ENCODE assay signal across 20 cellular contexts in the genomic region with DNA sequence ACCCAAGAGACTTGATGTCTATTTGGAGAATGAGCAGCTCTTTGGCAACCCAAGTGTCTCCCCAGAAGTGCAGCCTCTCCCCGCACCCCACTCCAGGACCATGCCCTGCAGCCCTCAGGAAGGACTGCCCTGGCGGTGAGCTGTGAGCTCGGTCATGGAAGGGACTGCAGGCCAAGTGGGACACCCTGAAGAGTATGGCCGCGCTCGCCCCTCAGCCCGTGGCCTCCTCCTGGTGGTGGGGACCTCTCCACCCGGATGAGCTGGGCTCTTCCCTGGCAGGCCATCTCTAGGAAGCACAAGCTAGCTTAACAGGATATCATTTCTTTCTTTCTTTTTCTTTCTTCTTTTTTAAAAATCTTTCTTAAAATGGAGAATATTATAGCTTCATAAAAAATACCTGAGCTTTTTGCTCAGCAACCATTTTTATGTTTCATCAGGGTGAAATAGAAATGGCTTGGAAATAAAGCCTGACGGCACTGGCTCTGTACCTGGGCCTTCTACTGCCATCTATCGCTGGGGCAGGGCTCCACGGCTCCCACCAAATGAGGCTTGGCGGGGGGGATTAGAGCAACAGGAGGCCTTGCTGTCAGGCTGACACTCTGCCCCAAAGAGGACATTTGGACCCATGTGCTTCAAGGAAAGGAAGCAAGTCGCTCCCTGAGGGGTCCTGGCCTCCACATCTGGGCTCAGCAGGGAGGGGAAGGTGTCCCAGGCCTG.
A peak's percentile ranks its signal among the peaks of the same experiment; 100 is the strongest.
DNase-seq lines count a peak whose midpoint lies in the region; ATAC-seq and TF ChIP-seq lines count a peak whose summit lies in the region.
"Had no signal": no experiment of that assay in that cellular context is flagged by ENCODE, and none has a peak within 500 bp of the region (broad histone marks: within the 10 kb centered on the region; RNA-seq: fewer than 3 reads in every experiment).

No MANE protein-coding gene starts in this region.

- no peak overlapping the region for H3K27ac Mint-ChIP-seq in chondrocyte (ENCODE audit: unreplicated experiment)
- H3K27ac Mint-ChIP-seq in activated CD4-positive, alpha-beta T cell treated with anti-CD3 and anti-CD28 coated beads for 36 hours = no peak overlapping the region
- H3K27ac Mint-ChIP-seq: T-helper 17 cell had no signal

- H3K79me2 ChIP-seq in smooth muscle cell (ENCODE audit: low read depth) = no peaks in the 10 kb centered on the region
- H3K79me2 ChIP-seq: parathyroid adenoma had no signal

- TF ChIP-seq CTCF in chondrocyte (IDR thresholded peaks at IDR 0.05) (peak; percentile 58), smooth muscle cell (IDR thresholded peaks at IDR 0.05; ENCODE audit: borderline replicate concordance, insufficient read depth, poor library complexity, severe bottlenecking) (peak; percentile 5)

- H3K4me1 ChIP-seq in right cardiac atrium (ENCODE audit: control insufficient read depth, insufficient read depth, low read length) (peaks cover 2% of the 10 kb centered on the region), smooth muscle cell (ENCODE audit: low read depth) (peaks cover 25% of the 10 kb centered on the region)
- H3K4me1 ChIP-seq: parathyroid adenoma had no signal

- H3K36me3 Mint-ChIP-seq in chondrocyte (ENCODE audit: low read depth) = no peaks in the 10 kb centered on the region
- no peaks in the 10 kb centered on the region for H3K36me3 Mint-ChIP-seq in activated CD4-positive, alpha-beta T cell treated with anti-CD3 and anti-CD28 coated beads for 36 hours (ENCODE audit: low read depth)

- no peaks in the 10 kb centered on the region for H3K27me3 Mint-ChIP-seq in chondrocyte (ENCODE audit: low read depth)
- H3K27me3 Mint-ChIP-seq in activated CD4-positive, alpha-beta T cell treated with anti-CD3 and anti-CD28 coated beads for 36 hours = no peaks in the 10 kb centered on the region

- peaks cover 12% of the 10 kb centered on the region for H3F3A ChIP-seq in smooth muscle cell (ENCODE audit: low read depth)

- WGBS in right cardiac atrium = 92% methylated on average over 13 of the region's 13 CpGs
- 86% methylated on average over 13 of the region's 13 CpGs for WGBS in smooth muscle cell (ENCODE audit: low lambda C conversion rate)

- H3K27ac ChIP-seq in right cardiac atrium (ENCODE audit: low read length) (no peak overlapping the region), smooth muscle cell (ENCODE audit: low read depth) (no peak overlapping the region)
- H3K27ac ChIP-seq: parathyroid adenoma, vagina had no signal

- no peak for ATAC-seq in right cardiac atrium
- no peak for ATAC-seq in activated CD4-positive, alpha-beta T cell treated with anti-CD3 and anti-CD28 coated beads for 36 hours
- ATAC-seq: activated CD4-positive, CD25-positive, alpha-beta regulatory T cell treated with anti-CD3 and anti-CD28 coated beads, Interleukin-2, amount 50 U/mL, for 24 hours; left lobe of liver; T-helper 17 cell had no signal

- intact Hi-C loops in right cardiac atrium (cut with DNase I) = no loop called here
- intact Hi-C loops in cardiac septum (cut with DNase I) = no loop called here
- intact Hi-C loops in activated CD4-positive, alpha-beta T cell treated with anti-CD3 and anti-CD28 coated beads for 36 hours (cut with DNase I, micrococcal nuclease) = no loop called here

- CTCF ChIA-PET in activated CD4-positive, alpha-beta T cell treated with anti-CD3 and anti-CD28 coated beads for 36 hours (lab: Charles Lee) = interaction anchor here (0.6 kb wide), 1 partner anchor 1980 kb away, joined by 3 read pairs; no protein-coding TSS in a partner anchor

- peaks cover 36% of the 10 kb centered on the region for H3K4me1 Mint-ChIP-seq in chondrocyte (ENCODE audit: low read depth)
- no peaks in the 10 kb centered on the region for H3K4me1 Mint-ChIP-seq in activated CD4-positive, alpha-beta T cell treated with anti-CD3 and anti-CD28 coated beads for 36 hours
- H3K4me1 Mint-ChIP-seq: T-helper 17 cell had no signal

- H3K36me3 ChIP-seq in smooth muscle cell (ENCODE audit: low read depth) = no peaks in the 10 kb centered on the region
- H3K36me3 ChIP-seq: vagina had no signal

- no peak overlapping the region for H3K4me3 ChIP-seq in right cardiac atrium (ENCODE audit: low read length)
- no peak overlapping the region for H3K4me3 ChIP-seq in smooth muscle cell
- H3K4me3 ChIP-seq: vagina had no signal

- H3K9me3 Mint-ChIP-seq in chondrocyte (ENCODE audit: low read depth) = no peaks in the 10 kb centered on the region
- H3K9me3 Mint-ChIP-seq in activated CD4-positive, alpha-beta T cell treated with anti-CD3 and anti-CD28 coated beads for 36 hours (ENCODE audit: low read depth) = no peaks in the 10 kb centered on the region

- H3K4me2 ChIP-seq in smooth muscle cell = no peak overlapping the region

- no peak overlapping the region for H2AFZ ChIP-seq in smooth muscle cell (ENCODE audit: low read depth)
- H2AFZ ChIP-seq: parathyroid adenoma had no signal

- POLR2A ChIA-PET in activated CD4-positive, alpha-beta T cell treated with anti-CD3 and anti-CD28 coated beads for 36 hours (lab: Charles Lee) = no interaction called here

- DNase-seq in right cardiac atrium (peak in 2 of 3 donors; percentile 34 to 44), cardiac septum (ENCODE audit: low spot score) (no peak), NCI-H82 treated with DMSO at 0.1 percent for 48 hours (lab: John Stamatoyannopoulos, UW; ENCODE audit: unreplicated experiment) (peak; percentile 24), chondrocyte (ENCODE audit: low spot score) (no peak), smooth muscle cell (lab: John Stamatoyannopoulos, UW; ENCODE audit: unreplicated experiment) (no peak), DMS79 (lab: John Stamatoyannopoulos, UW) (no peak)
- DNase-seq in activated CD4-positive, alpha-beta T cell treated with anti-CD3 and anti-CD28 coated beads for 36 hours = no peak
- no peak for DNase-seq in activated naive CD4-positive, alpha-beta T cell (lab: John Stamatoyannopoulos, UW)
- DNase-seq: activated gamma-delta T cell; Calu3; hippocampal formation; MV-4-11; NCI-H2081 treated with DMSO at 0.1 percent for 48 hours; NCI-H69; stimulated activated naive CD4-positive, alpha-beta T cell; T-helper 17 cell had no signal

- H3K27me3 ChIP-seq in right cardiac atrium (ENCODE audit: control insufficient read depth, insufficient read depth) = no peaks in the 10 kb centered on the region
- H3K27me3 ChIP-seq in smooth muscle cell (ENCODE audit: low read depth) = no peaks in the 10 kb centered on the region
- H3K27me3 ChIP-seq: vagina had no signal

- no peaks in the 10 kb centered on the region for H3K9me3 ChIP-seq in right cardiac atrium (ENCODE audit: control insufficient read depth, low read length)
- no peaks in the 10 kb centered on the region for H3K9me3 ChIP-seq in smooth muscle cell (replicated peaks; ENCODE audit: low read depth)
- H3K9me3 ChIP-seq: vagina had no signal

- no peak overlapping the region for H3K9ac ChIP-seq in smooth muscle cell (ENCODE audit: low read depth)
- H3K9ac ChIP-seq: parathyroid adenoma had no signal

- H3K4me3 Mint-ChIP-seq in chondrocyte (ENCODE audit: unreplicated experiment) = no peak overlapping the region
- H3K4me3 Mint-ChIP-seq in activated CD4-positive, alpha-beta T cell treated with anti-CD3 and anti-CD28 coated beads for 36 hours = no peak overlapping the region
- H3K4me3 Mint-ChIP-seq: T-helper 17 cell had no signal

- no peaks in the 10 kb centered on the region for H4K20me1 ChIP-seq in smooth muscle cell (ENCODE audit: low read depth)

Comparison
In these comparisons a context has a peak if more than half of its experiments do, and no peak if none do; other contexts are left out.
1. DNase-seq: peak in right cardiac atrium (2 of 3) and NCI-H82 treated with DMSO at 0.1 percent for 48 hours (single experiment); none in cardiac septum (single experiment), chondrocyte (single experiment), smooth muscle cell (single experiment), activated CD4-positive, alpha-beta T cell treated with anti-CD3 and anti-CD28 coated beads for 36 hours (single experiment), activated naive CD4-positive, alpha-beta T cell (0 of 4) and DMS79 (single experiment).